In genomic region chr9:69173497-69173890, GRCh38 we compare ENCODE assay signal across 8 cellular contexts. TPM values are rescaled to one million over a fixed set of nuclear protein-coding genes. Genes with fewer than 3 reads are reported as not detected.
DNase-seq lines count a peak whose midpoint lies in the region; ATAC-seq, FAIRE-seq and TF ChIP-seq lines count a peak whose summit lies in the region.

No MANE protein-coding gene starts in this region.

- H3K9ac ChIP-seq in stomach smooth muscle (ENCODE audit: low read length in 2 of 2), result peak overlapping the region; percentile 62 to 78

- H3K9me3 ChIP-seq in heart left ventricle, result no peaks in the 10 kb centered on the region
- no peaks in the 10 kb centered on the region for H3K9me3 ChIP-seq in iPS DF 6.9 (ENCODE audit: control insufficient read depth, insufficient read depth, low read length)
- H3K9me3 ChIP-seq in stomach smooth muscle (ENCODE audit: control insufficient read depth in 2 of 2, low read length in 2 of 2), result no peaks in the 10 kb centered on the region

- WGBS in heart left ventricle, 4 donors, result 5 to 15% (median 5%) methylated on average over 6 to 17 of the region's 17 CpGs
- WGBS in iPS DF 6.9 (ENCODE audit: insufficient coverage, insufficient read length), result no CpG with 5 or more reads among the region's 17 CpGs

- no peak for TF ChIP-seq POLR2A in heart left ventricle (IDR thresholded peaks at IDR 0.05)

- H3K4me3 ChIP-seq in heart left ventricle (peak overlapping the region; percentile 65 to 90 (median 76)), iPS DF 6.9 (ENCODE audit: low read length) (peak overlapping the region; percentile 59; the same call in 1 of the 2 replicates), stomach smooth muscle (ENCODE audit: low read length in 2 of 2) (peak overlapping the region; percentile 93 to 96)

- H3K27me3 Mint-ChIP-seq in T-cell, result peaks cover 34 to 38% of the 10 kb centered on the region in 2 donors

- H3K36me3 ChIP-seq in heart left ventricle (no peaks in the 10 kb centered on the region), iPS DF 6.9 (ENCODE audit: control insufficient read depth, insufficient read depth, low read length) (no peaks in the 10 kb centered on the region; the same call in 1 of the 2 replicates), stomach smooth muscle (ENCODE audit: control insufficient read depth in 2 of 2, insufficient read depth in 2 of 2, low read length in 2 of 2) (no peaks in the 10 kb centered on the region)

- POLR2A ChIA-PET in T-cell (lab: Charles Lee), result no interaction called here

- CTCF ChIA-PET in T-cell (lab: Charles Lee), result no interaction called here

- no peak for TF ChIP-seq CTCF in heart left ventricle (IDR thresholded peaks at IDR 0.05)

- intact Hi-C loops in heart left ventricle (cut with DNase I), result loop anchor here in 2 of 10 donors (5.0 kb wide), 2 partner anchors 41 to 51 kb away; no protein-coding TSS in a partner anchor
- intact Hi-C loops in Right ventricle myocardium inferior (cut with DNase I), result loop anchor here (5.0 kb wide), 1 partner anchor 41 kb away; no protein-coding TSS in a partner anchor

- H3K4me1 ChIP-seq in heart left ventricle (peaks cover 4 to 74% (median 42%) of the 10 kb centered on the region in 12 donors), iPS DF 6.9 (ENCODE audit: control insufficient read depth, insufficient read depth, low read length) (peaks cover 3% of the 10 kb centered on the region; the same call in 1 of the 2 replicates), stomach smooth muscle (ENCODE audit: control insufficient read depth, insufficient read depth, low read length) (peaks cover 39% of the 10 kb centered on the region)

- H3K36me3 Mint-ChIP-seq in T-cell, result no peaks in the 10 kb centered on the region

- no peak for FAIRE-seq in frontal cortex (lab: Jason Lieb, UNC)

- H3K27ac ChIP-seq in heart left ventricle, result peak overlapping the region; percentile 61 to 96 (median 88)
- no peak overlapping the region for H3K27ac ChIP-seq in iPS DF 6.9 (ENCODE audit: low read length)
- peak overlapping the region; percentile 87 for H3K27ac ChIP-seq in stomach smooth muscle (ENCODE audit: low read length)

- no peaks in the 10 kb centered on the region for H3K9me3 Mint-ChIP-seq in T-cell

- no peak overlapping the region for H3K27ac Mint-ChIP-seq in T-cell

- ATAC-seq in heart left ventricle (no peak), Right ventricle myocardium inferior (no peak), T-cell (replicated peaks in 1 of 4) (no peak), HG02642 (IDR thresholded peaks at IDR 0.05; ENCODE audit: poor library complexity, unreplicated experiment) (no peak)

- H3K4me1 Mint-ChIP-seq in T-cell, result peaks cover 32 to 53% (median 44%) of the 10 kb centered on the region in 3 donors

- no peaks in the 10 kb centered on the region for H3K27me3 ChIP-seq in heart left ventricle
- H3K27me3 ChIP-seq in iPS DF 6.9 (ENCODE audit: control insufficient read depth, insufficient read depth, low read length), result no peaks in the 10 kb centered on the region
- H3K27me3 ChIP-seq in stomach smooth muscle (ENCODE audit: control insufficient read depth in 1 of 2, insufficient read depth in 2 of 2, low read length in 2 of 2), result no peaks in the 10 kb centered on the region

- peak overlapping the region; percentile 72 to 79 (median 78) for H3K4me3 Mint-ChIP-seq in T-cell

- DNase-seq in heart left ventricle (no peak), Right ventricle myocardium inferior (ENCODE audit: missing footprints) (no peak), T-cell (no peak), iPS DF 6.9 (ENCODE audit: low read depth, low spot score) (no peak), AG20443 (ENCODE audit: low spot score) (no peak), frontal cortex (ENCODE audit: low spot score in 2 of 2) (no peak)

RNA-seq across cellular contexts. Expression of gene TJP2, which starts 0.6 kb away (rescaled TPM):
- total RNA-seq in heart left ventricle, result 100 to 1,000 TPM in 4 of 9 donors, 10 to 100 TPM in 5; 56.0 to 139 (median 92.0) TPM
- 10 to 100 TPM; 29.1 to 29.5 TPM for polyA plus RNA-seq in heart left ventricle
- total RNA-seq in Right ventricle myocardium inferior, result 110 TPM
- 10 to 100 TPM in 1 of 5 donors, 1 to 10 TPM in 4; 6.4 to 10.4 (median 6.6) TPM for total RNA-seq in T-cell
- total RNA-seq in frontal cortex, result 5.7 TPM
